In the genomic region with DNA sequence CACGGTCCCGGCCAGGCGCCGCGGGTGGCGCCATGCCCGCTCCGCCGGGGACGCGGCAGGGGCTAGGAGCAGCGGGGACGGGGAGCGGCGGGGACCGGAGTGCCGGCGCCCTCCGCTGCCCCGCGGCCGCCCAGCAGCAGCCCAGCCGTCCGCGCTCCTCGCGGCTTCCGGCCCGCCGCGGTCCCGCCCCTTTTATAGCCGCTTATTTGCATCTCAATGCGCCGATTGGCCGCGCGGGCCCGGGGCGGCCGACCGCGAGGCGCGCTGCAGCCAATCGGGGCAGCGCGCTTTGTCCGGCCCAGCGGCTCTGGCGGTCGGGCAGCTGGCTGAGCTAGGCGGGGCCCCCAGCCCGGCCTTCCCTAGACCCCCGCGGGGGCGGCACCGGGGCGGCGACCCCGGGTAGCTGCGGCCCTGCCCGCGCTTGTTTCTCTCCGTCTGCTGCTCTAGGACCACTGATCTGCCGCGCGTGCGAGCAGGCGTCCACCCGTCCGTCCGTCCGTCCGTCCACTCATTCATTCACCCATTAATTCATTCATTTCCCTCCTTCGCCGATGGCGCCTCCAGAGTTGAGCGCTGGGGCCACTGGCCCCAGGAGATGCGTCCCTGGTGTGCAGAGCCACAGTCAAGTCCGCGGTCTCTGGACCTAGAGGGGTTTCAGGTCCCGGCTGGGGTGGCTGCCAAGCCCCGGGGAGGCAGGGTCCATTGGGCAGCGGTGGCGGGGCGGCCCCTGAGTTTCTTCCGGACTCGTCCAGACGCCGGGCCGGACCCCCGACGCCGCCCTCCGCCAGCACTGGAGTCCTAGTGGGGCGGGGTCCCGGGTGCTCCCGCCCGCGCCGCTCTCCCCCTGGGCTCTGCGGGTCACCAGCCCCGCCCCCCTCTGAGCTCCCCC, we compare ENCODE assay signal across 1 cellular context.
A peak's percentile ranks its signal among the peaks of the same experiment; 100 is the strongest.
TF ChIP-seq lines count a peak whose summit lies in the region.

TSS of gene HES6 (minus strand) at position 167 of the 889 bp plus-strand sequence. CDS start at position 34, 133 bp downstream.

TF ChIP-seq in HepG2, 621 proteins besides CTCF, POLR2A, EP300 and RAD21 (continued from another document and continues in another):
- TF ChIP-seq ZFP36L2 (CRISPR knock-in tag; IDR thresholded peaks at IDR 0.05) (no peak), NCOA2 (CRISPR knock-in tag; IDR thresholded peaks at IDR 0.05) (no peak; the same call in 1 of the 2 replicates), POGZ (CRISPR knock-in tag; IDR thresholded peaks at IDR 0.05) (no peak), ZNF383 (CRISPR knock-in tag; IDR thresholded peaks at IDR 0.05; ENCODE audit: borderline replicate concordance) (no peak), TAF1 (CRISPR knock-in tag; IDR thresholded peaks at IDR 0.05) (peak; percentile 39; the same call in 1 of the 2 replicates), ZNF557 (CRISPR knock-in tag; IDR thresholded peaks at IDR 0.05) (no peak), ZBTB14 (CRISPR knock-in tag; IDR thresholded peaks at IDR 0.05) (no peak), ZNF776 (CRISPR knock-in tag; IDR thresholded peaks at IDR 0.05) (no peak), NR0B2 (CRISPR knock-in tag; IDR thresholded peaks at IDR 0.05) (peak; percentile 41; the same call in 1 of the 2 replicates), DMAP1 (CRISPR knock-in tag; IDR thresholded peaks at IDR 0.05) (0 out of 2 replicates have a peak, but pooled peaks have one; percentile 33), ZFP36 (IDR thresholded peaks at IDR 0.05; ENCODE audit: borderline replicate concordance, low read depth, low read length, partially characterized antibody) (no peak), E2F1 (CRISPR knock-in tag; IDR thresholded peaks at IDR 0.05) (no peak; the same call in 1 of the 2 replicates), ZNF256 (CRISPR knock-in tag; conservative IDR thresholded peaks at IDR 0.05) (no peak), GATA4 (IDR thresholded peaks at IDR 0.05; ENCODE audit: borderline replicate concordance, low read depth) (peak; percentile 84; the same call in 1 of the 2 replicates), RFX1 (IDR thresholded peaks at IDR 0.05) (no peak), LRRFIP1 (CRISPR knock-in tag; conservative IDR thresholded peaks at IDR 0.05) (no peak), ZNF512B (CRISPR knock-in tag; IDR thresholded peaks at IDR 0.05; ENCODE audit: borderline replicate concordance) (no peak), MAZ (IDR thresholded peaks at IDR 0.05; ENCODE audit: borderline replicate concordance, low read depth, low read length) (0 out of 2 replicates have a peak, but pooled peaks have one; percentile 21), MAZ (CRISPR knock-in tag; IDR thresholded peaks at IDR 0.05; ENCODE audit: low read depth) (peak; percentile 25; the same call in 1 of the 2 replicates), ZNF282 (IDR thresholded peaks at IDR 0.05; ENCODE audit: partially characterized antibody) (no peak), KAT7 (CRISPR knock-in tag; IDR thresholded peaks at IDR 0.05; ENCODE audit: borderline replicate concordance) (no peak), HMGA1 (CRISPR knock-in tag; conservative IDR thresholded peaks at IDR 0.05) (no peak), NR2F6 (IDR thresholded peaks at IDR 0.05) (no peak), NR2F6 (CRISPR knock-in tag; IDR thresholded peaks at IDR 0.05) (no peak), ETV5 (CRISPR knock-in tag; IDR thresholded peaks at IDR 0.05; ENCODE audit: borderline replicate concordance) (peak; percentile 84), ZNF292 (CRISPR knock-in tag; IDR thresholded peaks at IDR 0.05; ENCODE audit: borderline replicate concordance, low read depth) (no peak), SP4 (CRISPR knock-in tag; IDR thresholded peaks at IDR 0.05) (peak; percentile 87), SMC3 (IDR thresholded peaks at IDR 0.05; ENCODE audit: low read length) (no peak), JUN (CRISPR knock-in tag; IDR thresholded peaks at IDR 0.05) (0 out of 2 replicates have a peak, but pooled peaks have one; percentile 20)
- TF ChIP-seq, protein P1, sequence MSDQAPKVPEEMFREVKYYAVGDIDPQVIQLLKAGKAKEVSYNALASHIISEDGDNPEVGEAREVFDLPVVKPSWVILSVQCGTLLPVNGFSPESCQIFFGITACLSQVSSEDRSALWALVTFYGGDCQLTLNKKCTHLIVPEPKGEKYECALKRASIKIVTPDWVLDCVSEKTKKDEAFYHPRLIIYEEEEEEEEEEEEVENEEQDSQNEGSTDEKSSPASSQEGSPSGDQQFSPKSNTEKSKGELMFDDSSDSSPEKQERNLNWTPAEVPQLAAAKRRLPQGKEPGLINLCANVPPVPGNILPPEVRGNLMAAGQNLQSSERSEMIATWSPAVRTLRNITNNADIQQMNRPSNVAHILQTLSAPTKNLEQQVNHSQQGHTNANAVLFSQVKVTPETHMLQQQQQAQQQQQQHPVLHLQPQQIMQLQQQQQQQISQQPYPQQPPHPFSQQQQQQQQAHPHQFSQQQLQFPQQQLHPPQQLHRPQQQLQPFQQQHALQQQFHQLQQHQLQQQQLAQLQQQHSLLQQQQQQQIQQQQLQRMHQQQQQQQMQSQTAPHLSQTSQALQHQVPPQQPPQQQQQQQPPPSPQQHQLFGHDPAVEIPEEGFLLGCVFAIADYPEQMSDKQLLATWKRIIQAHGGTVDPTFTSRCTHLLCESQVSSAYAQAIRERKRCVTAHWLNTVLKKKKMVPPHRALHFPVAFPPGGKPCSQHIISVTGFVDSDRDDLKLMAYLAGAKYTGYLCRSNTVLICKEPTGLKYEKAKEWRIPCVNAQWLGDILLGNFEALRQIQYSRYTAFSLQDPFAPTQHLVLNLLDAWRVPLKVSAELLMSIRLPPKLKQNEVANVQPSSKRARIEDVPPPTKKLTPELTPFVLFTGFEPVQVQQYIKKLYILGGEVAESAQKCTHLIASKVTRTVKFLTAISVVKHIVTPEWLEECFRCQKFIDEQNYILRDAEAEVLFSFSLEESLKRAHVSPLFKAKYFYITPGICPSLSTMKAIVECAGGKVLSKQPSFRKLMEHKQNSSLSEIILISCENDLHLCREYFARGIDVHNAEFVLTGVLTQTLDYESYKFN (CRISPR knock-in tag; conservative IDR thresholded peaks at IDR 0.05) = no peak
- TF ChIP-seq, protein P2, sequence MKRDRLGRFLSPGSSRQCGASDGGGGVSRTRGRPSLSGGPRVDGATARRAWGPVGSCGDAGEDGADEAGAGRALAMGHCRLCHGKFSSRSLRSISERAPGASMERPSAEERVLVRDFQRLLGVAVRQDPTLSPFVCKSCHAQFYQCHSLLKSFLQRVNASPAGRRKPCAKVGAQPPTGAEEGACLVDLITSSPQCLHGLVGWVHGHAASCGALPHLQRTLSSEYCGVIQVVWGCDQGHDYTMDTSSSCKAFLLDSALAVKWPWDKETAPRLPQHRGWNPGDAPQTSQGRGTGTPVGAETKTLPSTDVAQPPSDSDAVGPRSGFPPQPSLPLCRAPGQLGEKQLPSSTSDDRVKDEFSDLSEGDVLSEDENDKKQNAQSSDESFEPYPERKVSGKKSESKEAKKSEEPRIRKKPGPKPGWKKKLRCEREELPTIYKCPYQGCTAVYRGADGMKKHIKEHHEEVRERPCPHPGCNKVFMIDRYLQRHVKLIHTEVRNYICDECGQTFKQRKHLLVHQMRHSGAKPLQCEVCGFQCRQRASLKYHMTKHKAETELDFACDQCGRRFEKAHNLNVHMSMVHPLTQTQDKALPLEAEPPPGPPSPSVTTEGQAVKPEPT (CRISPR knock-in tag; IDR thresholded peaks at IDR 0.05; ENCODE audit: low read depth) = no peak
- TF ChIP-seq, protein P3, sequence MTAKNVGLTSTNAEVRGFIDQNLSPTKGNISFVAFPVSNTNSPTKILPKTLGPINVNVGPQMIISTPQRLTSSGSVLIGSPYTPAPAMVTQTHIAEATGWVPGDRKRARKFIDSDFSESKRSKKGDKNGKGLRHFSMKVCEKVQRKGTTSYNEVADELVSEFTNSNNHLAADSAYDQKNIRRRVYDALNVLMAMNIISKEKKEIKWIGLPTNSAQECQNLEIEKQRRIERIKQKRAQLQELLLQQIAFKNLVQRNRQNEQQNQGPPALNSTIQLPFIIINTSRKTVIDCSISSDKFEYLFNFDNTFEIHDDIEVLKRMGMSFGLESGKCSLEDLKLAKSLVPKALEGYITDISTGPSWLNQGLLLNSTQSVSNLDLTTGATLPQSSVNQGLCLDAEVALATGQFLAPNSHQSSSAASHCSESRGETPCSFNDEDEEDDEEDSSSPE (CRISPR knock-in tag; IDR thresholded peaks at IDR 0.05) = peak; percentile 48
- TF ChIP-seq, protein P4, sequence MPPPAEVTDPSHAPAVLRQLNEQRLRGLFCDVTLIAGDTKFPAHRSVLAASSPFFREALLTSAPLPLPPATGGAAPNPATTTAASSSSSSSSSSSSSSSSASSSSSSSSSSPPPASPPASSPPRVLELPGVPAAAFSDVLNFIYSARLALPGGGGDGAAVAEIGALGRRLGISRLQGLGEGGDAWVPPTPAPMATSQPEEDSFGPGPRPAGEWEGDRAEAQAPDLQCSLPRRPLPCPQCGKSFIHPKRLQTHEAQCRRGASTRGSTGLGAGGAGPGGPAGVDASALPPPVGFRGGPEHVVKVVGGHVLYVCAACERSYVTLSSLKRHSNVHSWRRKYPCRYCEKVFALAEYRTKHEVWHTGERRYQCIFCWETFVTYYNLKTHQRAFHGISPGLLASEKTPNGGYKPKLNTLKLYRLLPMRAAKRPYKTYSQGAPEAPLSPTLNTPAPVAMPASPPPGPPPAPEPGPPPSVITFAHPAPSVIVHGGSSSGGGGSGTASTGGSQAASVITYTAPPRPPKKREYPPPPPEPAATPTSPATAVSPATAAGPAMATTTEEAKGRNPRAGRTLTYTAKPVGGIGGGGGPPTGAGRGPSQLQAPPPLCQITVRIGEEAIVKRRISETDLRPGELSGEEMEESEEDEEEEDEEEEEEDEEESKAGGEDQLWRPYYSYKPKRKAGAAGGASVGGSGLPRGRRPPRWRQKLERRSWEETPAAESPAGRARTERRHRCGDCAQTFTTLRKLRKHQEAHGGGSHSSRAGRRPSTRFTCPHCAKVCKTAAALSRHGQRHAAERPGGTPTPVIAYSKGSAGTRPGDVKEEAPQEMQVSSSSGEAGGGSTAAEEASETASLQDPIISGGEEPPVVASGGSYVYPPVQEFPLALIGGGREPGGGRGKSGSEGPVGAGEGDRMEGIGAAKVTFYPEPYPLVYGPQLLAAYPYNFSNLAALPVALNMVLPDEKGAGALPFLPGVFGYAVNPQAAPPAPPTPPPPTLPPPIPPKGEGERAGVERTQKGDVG (CRISPR knock-in tag; IDR thresholded peaks at IDR 0.05; ENCODE audit: borderline replicate concordance) = no peak
